In genomic region chr2:44980786-44981713, GRCh38 we compare ENCODE assay signal across 17 cellular contexts. TPM values are rescaled to one million over a fixed set of nuclear protein-coding genes. Genes with fewer than 3 reads are reported as not detected.
DNase-seq lines count a peak whose midpoint lies in the region; ATAC-seq and TF ChIP-seq lines count a peak whose summit lies in the region.
"Had no signal": no experiment of that assay in that cellular context is flagged by ENCODE, and none has a peak within 500 bp of the region (broad histone marks: within the 10 kb centered on the region; RNA-seq: fewer than 3 reads in every experiment).

No MANE protein-coding gene starts in this region.

- H3K79me2 ChIP-seq in HCT116 (ENCODE audit: insufficient read depth, low read length) (no peaks in the 10 kb centered on the region), OCI-LY7 (ENCODE audit: insufficient read depth, low read depth, low read length) (no peaks in the 10 kb centered on the region), osteoblast (ENCODE audit: insufficient read depth, low read length) (no peaks in the 10 kb centered on the region), mesendoderm (ENCODE audit: control insufficient read depth, insufficient read depth, low read length) (no peaks in the 10 kb centered on the region)

- H3K18ac ChIP-seq in mesendoderm (ENCODE audit: low read length), result no peak overlapping the region

- H3K4me1 ChIP-seq in HCT116 (ENCODE audit: control insufficient read depth in 1 of 2, insufficient read depth in 2 of 2, low read length in 2 of 2) (no peaks in the 10 kb centered on the region), OCI-LY7 (ENCODE audit: insufficient read depth, low read length, poor library complexity, severe bottlenecking) (peaks cover 21% of the 10 kb centered on the region), osteoblast (ENCODE audit: insufficient read depth, low read length) (no peaks in the 10 kb centered on the region), mesendoderm (ENCODE audit: control insufficient read depth, low read depth, low read length) (no peaks in the 10 kb centered on the region)

- H4K20me1 ChIP-seq in HCT116 (ENCODE audit: insufficient read depth), result no peaks in the 10 kb centered on the region
- no peaks in the 10 kb centered on the region for H4K20me1 ChIP-seq in OCI-LY7 (ENCODE audit: insufficient read depth, low read length)
- H4K20me1 ChIP-seq in osteoblast (ENCODE audit: insufficient read depth, low read length), result no peaks in the 10 kb centered on the region
- H4K20me1 ChIP-seq: BLaER1 treated with 17β-estradiol and CSF1 and Interleukin-3, amounts not matched to agents 10 nM and 100 nM had no signal

- no peaks in the 10 kb centered on the region for H3K79me1 ChIP-seq in mesendoderm (ENCODE audit: low read length)

- no peak overlapping the region for H3K9ac ChIP-seq in HCT116 (ENCODE audit: low read length)
- no peak overlapping the region for H3K9ac ChIP-seq in mesendoderm (ENCODE audit: low read length)
- H3K9ac ChIP-seq: BLaER1 treated with 17β-estradiol and CSF1 and Interleukin-3, amounts not matched to agents 10 nM and 100 nM; GM23248 had no signal

- H2AK5ac ChIP-seq in mesendoderm (ENCODE audit: low read length), result no peak overlapping the region

- peak overlapping the region; percentile 28 for H2AFZ ChIP-seq in HCT116 (ENCODE audit: low read depth, low read length, poor library complexity, severe bottlenecking)
- peak overlapping the region; percentile 84; the same call in 1 of the 2 replicates for H2AFZ ChIP-seq in OCI-LY7 (ENCODE audit: low read length)
- no peak overlapping the region for H2AFZ ChIP-seq in osteoblast (ENCODE audit: low read length)
- H2AFZ ChIP-seq: PC-9 had no signal

- TF ChIP-seq POLR2A in HCT116 (IDR thresholded peaks at IDR 0.05; ENCODE audit: borderline replicate concordance, extremely low read depth, insufficient read depth, insufficient read length), result no peak

- ATAC-seq in HCT116, result peak; percentile 20; the same call in 1 of the 2 replicates
- ATAC-seq: CD8-positive, alpha-beta T cell had no signal

- H3K27me3 ChIP-seq in HCT116 (ENCODE audit: insufficient read depth, low read length) (no peaks in the 10 kb centered on the region), osteoblast (ENCODE audit: insufficient read depth, low read length) (peaks cover 12% of the 10 kb centered on the region), mesendoderm (ENCODE audit: insufficient read depth, low read length, poor library complexity) (no peaks in the 10 kb centered on the region)
- H3K27me3 ChIP-seq: BLaER1 treated with 17β-estradiol and CSF1 and Interleukin-3, amounts not matched to agents 10 nM and 100 nM; MG63 had no signal

- H3K9me2 ChIP-seq in HCT116 (ENCODE audit: insufficient read depth) (no peaks in the 10 kb centered on the region), OCI-LY7 (ENCODE audit: insufficient read depth, low read length) (no peaks in the 10 kb centered on the region)

- DNase-seq in NCI-H524 (lab: John Stamatoyannopoulos, UW) (peak; percentile 58 to 59), NCI-H524 treated with DMSO at 0.1 percent for 48 hours (lab: John Stamatoyannopoulos, UW) (no peak), HCT116 (ENCODE audit: low read depth, low spot score) (no peak), OCI-LY7 (ENCODE audit: low spot score) (no peak), osteoblast (ENCODE audit: insufficient read length, low spot score, missing footprints) (peak; percentile 48), NAMALWA (ENCODE audit: low spot score) (no peak), HUDEP-2 (lab: John Stamatoyannopoulos, UW; ENCODE audit: unreplicated experiment in 76 of 76) (no peak), mesendoderm (no peak)
- DNase-seq: NCI-H187 treated with DMSO at 0.1 percent for 48 hours had no signal

- no peaks in the 10 kb centered on the region for H3K9me3 ChIP-seq in HCT116 (ENCODE audit: control insufficient read depth in 1 of 2, insufficient read depth in 1 of 2, low read depth in 1 of 2, low read length in 2 of 2)
- H3K9me3 ChIP-seq in OCI-LY7 (ENCODE audit: low read length), result no peaks in the 10 kb centered on the region
- H3K9me3 ChIP-seq in osteoblast (ENCODE audit: low read depth, low read length), result no peaks in the 10 kb centered on the region
- H3K9me3 ChIP-seq: MG63 had no signal

- H2BK5ac ChIP-seq in mesendoderm (ENCODE audit: low read length), result no peak overlapping the region

- 0 out of 2 replicates have a peak overlapping the region, but pooled peaks have one; percentile 7 for H3K4me2 ChIP-seq in HCT116 (ENCODE audit: low read length)
- H3K4me2 ChIP-seq in OCI-LY7 (ENCODE audit: low read length), result no peak overlapping the region
- peak overlapping the region; percentile 2 for H3K4me2 ChIP-seq in osteoblast (ENCODE audit: insufficient read depth, low read length)
- H3K4me2 ChIP-seq in mesendoderm (ENCODE audit: low read length), result no peak overlapping the region
- H3K4me2 ChIP-seq: PC-9 had no signal

- CTCF ChIA-PET in HCT116 (lab: Charles Lee) (interaction anchor here (0.6 to 3.4 kb wide), 11 partner anchors 18 to 798 kb away, joined by 3 to 62 read pairs (median 3); no protein-coding TSS in a partner anchor), OCI-LY7 (lab: Charles Lee; ENCODE audit: unreplicated experiment) (interaction anchor here (0.6 to 3.0 kb wide), 2 partner anchors 513 to 1592 kb away, joined by 3 to 19 read pairs; no protein-coding TSS in a partner anchor)

- no peak overlapping the region for H3K27ac ChIP-seq in HCT116 (ENCODE audit: low read depth, low read length)
- no peak overlapping the region for H3K27ac ChIP-seq in OCI-LY7 (ENCODE audit: low read depth, low read length, poor library complexity, severe bottlenecking)
- no peak overlapping the region for H3K27ac ChIP-seq in osteoblast (ENCODE audit: low read depth, low read length)
- no peak overlapping the region for H3K27ac ChIP-seq in mesendoderm (ENCODE audit: low read depth, low read length)
- H3K27ac ChIP-seq: BLaER1 treated with 17β-estradiol and CSF1 and Interleukin-3, amounts not matched to agents 10 nM and 100 nM; GM23248; PC-9 had no signal

- H3K4me3 ChIP-seq in HCT116 (replicated peaks in 1 of 2; ENCODE audit: low read depth in 1 of 2, low read length in 2 of 2), result no peak overlapping the region
- H3K4me3 ChIP-seq in OCI-LY7 (ENCODE audit: low read depth, low read length, poor library complexity, severe bottlenecking), result no peak overlapping the region
- no peak overlapping the region for H3K4me3 ChIP-seq in osteoblast (ENCODE audit: insufficient read depth, low read length)
- H3K4me3 ChIP-seq in mesendoderm (ENCODE audit: low read length), result no peak overlapping the region
- H3K4me3 ChIP-seq: BLaER1 treated with 17β-estradiol and CSF1 and Interleukin-3, amounts not matched to agents 10 nM and 100 nM; GM23248; MG63; PC-9 had no signal

- H4K5ac ChIP-seq in mesendoderm (ENCODE audit: low read length), result no peak overlapping the region

- H4K8ac ChIP-seq in mesendoderm (ENCODE audit: low read depth, low read length), result no peak overlapping the region

- BruUV-seq in HCT116 (replicated peaks; lab: Mats Ljungman, UMichigan) (no TSS peak), OCI-LY7 (replicated peaks; lab: Mats Ljungman, UMichigan) (no TSS peak)

- H3K4ac ChIP-seq in mesendoderm (ENCODE audit: low read depth, low read length), result no peak overlapping the region

- no CpG with 5 or more reads among the region's 9 CpGs for WGBS in mesendoderm (ENCODE audit: extremely low coverage, insufficient coverage, low lambda C conversion rate)

- H3K23ac ChIP-seq in mesendoderm (ENCODE audit: low read length), result no peak overlapping the region

- no peak for TF ChIP-seq RAD21 in HCT116 (IDR thresholded peaks at IDR 0.05; ENCODE audit: low read depth)

- no peak overlapping the region for H3K56ac ChIP-seq in mesendoderm (ENCODE audit: low read length)

- RAD21 ChIA-PET in HCT116 (lab: Charles Lee; ENCODE audit: low non-redundant PET in 1 of 2, low total read pairs in 2 of 2, uncharacterized antibody in 2 of 2, unreplicated experiment in 2 of 2), result interaction anchor here (0.7 to 1.5 kb wide), 5 partner anchors 8 to 514 kb away, joined by 4 to 7 read pairs (median 5); no protein-coding TSS in a partner anchor

- H3K36me3 ChIP-seq in HCT116 (ENCODE audit: control insufficient read depth in 1 of 2, insufficient read depth in 2 of 2, low read length in 2 of 2), result no peaks in the 10 kb centered on the region
- no peaks in the 10 kb centered on the region for H3K36me3 ChIP-seq in OCI-LY7 (ENCODE audit: insufficient read depth, low read length)
- no peaks in the 10 kb centered on the region for H3K36me3 ChIP-seq in osteoblast (ENCODE audit: insufficient read depth, low read length)
- no peaks in the 10 kb centered on the region for H3K36me3 ChIP-seq in mesendoderm (ENCODE audit: control insufficient read depth, insufficient read depth, low read length)
- H3K36me3 ChIP-seq: BLaER1 treated with 17β-estradiol and CSF1 and Interleukin-3, amounts not matched to agents 10 nM and 100 nM; MG63 had no signal

- POLR2A ChIA-PET in HCT116 (lab: Charles Lee), result no interaction called here
- POLR2A ChIA-PET in OCI-LY7 (lab: Charles Lee), result interaction anchor here (0.7 to 2.7 kb wide), 2 partner anchors 10 to 513 kb away, joined by 3 to 18 read pairs; no protein-coding TSS in a partner anchor

- intact Hi-C loops in HCT116 (cut with micrococcal nuclease) (loop anchor here (1.0 to 5.0 kb wide), 2 partner anchors 513 to 596 kb away; no protein-coding TSS in a partner anchor), OCI-LY7 (cut with micrococcal nuclease; ENCODE audit: unreplicated experiment) (loop anchor here (1.0 to 10.0 kb wide), 3 partner anchors 244 to 661 kb away; no protein-coding TSS in a partner anchor)

- H2BK120ac ChIP-seq in mesendoderm (ENCODE audit: low read depth, low read length), result no peak overlapping the region

- TF ChIP-seq CTCF in HCT116 (IDR thresholded peaks at IDR 0.05 in 2 of 3, conservative IDR thresholded peaks at IDR 0.05 in 1 of 3; ENCODE audit: borderline replicate concordance in 1 of 3, insufficient read depth in 1 of 3, low read depth in 2 of 3, low read length in 2 of 3) (no peak), OCI-LY7 (conservative IDR thresholded peaks at IDR 0.05; ENCODE audit: low read length) (no peak), osteoblast (IDR thresholded peaks at IDR 0.05; ENCODE audit: extremely low read depth, low read depth, low read length) (no peak)

- H2BK15ac ChIP-seq in mesendoderm (replicated peaks; ENCODE audit: low read depth), result no peak overlapping the region

TF ChIP-seq in HCT116, 20 proteins besides CTCF, POLR2A, EP300 and RAD21:
- TF ChIP-seq YY1 (IDR thresholded peaks at IDR 0.05; ENCODE audit: extremely low read depth, insufficient replicate concordance, low read depth, low read length) (no peak), CEBPB (IDR thresholded peaks at IDR 0.05; ENCODE audit: low read depth) (no peak)

RNA-seq across cellular contexts. Expression of gene SIX2, which starts 28.2 kb away (rescaled TPM):
- total RNA-seq in HCT116 (2021; ENCODE audit: unreplicated experiment) (0.54 TPM), OCI-LY7 (2022) (not detected in 2 replicates), osteoblast (14.8 and 15.9 TPM in 2 replicates)
- 0.02 and 0.20 TPM in 2 replicates for polyA plus RNA-seq in HCT116 (2012)
- not detected in 2 replicates for total RNA-seq in OCI-LY7 (2014; rRNA removed; shearing (Covaris generic))
- polyA plus RNA-seq in mesendoderm (2013, experiment 1 of 2), result 1.1 TPM
- 1.0 TPM for polyA plus RNA-seq in mesendoderm (2013, experiment 2 of 2)
- total RNA-seq: A673; Calu3; CD8-positive, alpha-beta T cell; GM23248 had no signal
- polyA plus RNA-seq: IgD-negative memory B cell had no signal

RNA-seq across cellular contexts. Expression of gene SIX3, which starts 39.5 kb away (rescaled TPM):
- total RNA-seq in HCT116 (2021; ENCODE audit: unreplicated experiment) (1.2 TPM), OCI-LY7 (2022) (not detected in 2 replicates), osteoblast (not detected in 2 replicates)
- polyA plus RNA-seq in HCT116 (2012), result 0.64 and 0.70 TPM in 2 replicates
- not detected in 2 replicates for total RNA-seq in OCI-LY7 (2014; rRNA removed; shearing (Covaris generic))
- 1.3 TPM for polyA plus RNA-seq in mesendoderm (2013, experiment 1 of 2)
- polyA plus RNA-seq in mesendoderm (2013, experiment 2 of 2), result 1.1 TPM
- total RNA-seq: Calu3, GM23248 had no signal
- polyA plus RNA-seq: GM23248, IgD-negative memory B cell had no signal

Comparison
In these comparisons a context has a peak if more than half of its experiments do, and no peak if none do; other contexts are left out.
1. DNase-seq: peak in NCI-H524 (2 of 2) and osteoblast (single experiment); none in NCI-H524 treated with DMSO at 0.1 percent for 48 hours (single experiment), HCT116 (single experiment), OCI-LY7 (single experiment), NAMALWA (single experiment), HUDEP-2 (0 of 76) and mesendoderm (single experiment).
2. H3K4me2 ChIP-seq: peak in HCT116 (single experiment) and osteoblast (single experiment); none in OCI-LY7 (single experiment) and mesendoderm (single experiment).
3. RNA of gene SIX2, which starts 28.2 kb away (total RNA-seq): 14.8 to 15.9 TPM in osteoblast; 0.54 TPM in HCT116 (single experiment) and not detected in OCI-LY7; every median in the first group is over 10 times any median in the second.